Comparison of ENCODE assay signal across 30 cellular contexts in genomic region chr13:43373400-43373799, GRCh38.
"Had no signal": no experiment of that assay in that cellular context is flagged by ENCODE, and none has a peak within 500 bp of the region (broad histone marks: within the 10 kb centered on the region; RNA-seq: fewer than 3 reads in every experiment).

No MANE protein-coding gene starts in this region.

- DNase-seq: activated B cell treated with CpG ODN at 0.5 μM for 24 hours; activated CD4-positive, alpha-beta T cell treated with anti-CD3 and anti-CD28 coated beads for 48 hours; activated CD4-positive, alpha-beta T cell treated with anti-CD3 and anti-CD28 coated beads, Interleukin-2, amount 50 U/mL, for 1 hour; activated CD4-positive, alpha-beta T cell treated with anti-CD3 and anti-CD28 coated beads, Interleukin-2, amount 50 U/mL, for 48 hours; activated CD8-positive, alpha-beta memory T cell treated with anti-CD3 and anti-CD28 coated beads for 24 hours; activated CD8-positive, alpha-beta T cell treated with anti-CD3 and anti-CD28 coated beads for 36 hours; activated effector memory CD4-positive, alpha-beta T cell treated with Interleukin-2 at 50 U/mL for 16 hours; activated gamma-delta T cell treated with Interleukin-2 at 50 U/mL for 16 hours; activated naive CD4-positive, alpha-beta T cell treated with anti-CD3 and anti-CD28 coated beads, Interleukin-2, amount 50 U/mL, for 16 hours; activated naive CD4-positive, alpha-beta T cell treated with Interleukin-2 at 50 U/mL for 16 hours; activated T-cell treated with anti-CD3 and anti-CD28 coated beads, Interleukin-2, amount 50 U/mL, for 4 hours; amniotic stem cell; anterior cingulate cortex; caudate nucleus; cortex of kidney; dermis blood vessel endothelial cell; effector CD4-positive, alpha-beta T cell; effector memory CD8-positive, alpha-beta T cell; erythroblast; esophagus squamous epithelium; foreskin melanocyte; heart right ventricle; T-helper 17 cell; T1000; WERI-Rb-1 had no signal

- H3K4me1 ChIP-seq: esophagus squamous epithelium had no signal

- H3K4me1 Mint-ChIP-seq: activated B cell treated with CpG ODN at 0.5 μM for 24 hours had no signal

- H3K27ac ChIP-seq: esophagus squamous epithelium, WERI-Rb-1 had no signal

- H3K4me3 Mint-ChIP-seq: activated B cell treated with CpG ODN at 0.5 μM for 24 hours; activated CD8-positive, alpha-beta T cell treated with anti-CD3 and anti-CD28 coated beads for 36 hours; activated naive CD8-positive, alpha-beta T cell; activated T-cell treated with anti-CD3 and anti-CD28 coated beads, Interleukin-2, amount 50 U/mL, for 4 hours; activated T-helper 17 cell treated with anti-CD3 and anti-CD28 coated beads, Interleukin-2, amount 50 U/mL, for 72 hours; effector memory CD8-positive, alpha-beta T cell; T-helper 17 cell; T-helper 2 cell treated with Interferon-gamma antibody and Interleukin-4, amounts not matched to agents 5 μg/mL and 100 μg/mL, for 36 hours had no signal

- H3K27ac Mint-ChIP-seq: activated B cell treated with CpG ODN at 0.5 μM for 24 hours; activated CD8-positive, alpha-beta T cell treated with anti-CD3 and anti-CD28 coated beads for 36 hours; activated naive CD8-positive, alpha-beta T cell; activated T-helper 17 cell treated with anti-CD3 and anti-CD28 coated beads, Interleukin-2, amount 50 U/mL, for 72 hours; effector memory CD8-positive, alpha-beta T cell; T-helper 2 cell treated with Interferon-gamma antibody and Interleukin-4, amounts not matched to agents 5 μg/mL and 100 μg/mL, for 36 hours had no signal

- ATAC-seq: activated CD4-positive, CD25-positive, alpha-beta regulatory T cell treated with anti-CD3 and anti-CD28 coated beads, Interleukin-2, amount 50 U/mL, for 24 hours; activated CD8-positive, alpha-beta T cell treated with anti-CD3 and anti-CD28 coated beads for 36 hours; activated T-cell treated with anti-CD3 and anti-CD28 coated beads, Interleukin-2, amount 50 U/mL, for 4 hours; activated T-helper 17 cell treated with anti-CD3 and anti-CD28 coated beads, Interleukin-2, amount 50 U/mL, for 72 hours; effector memory CD8-positive, alpha-beta T cell; gastroesophageal sphincter; heart right ventricle; T-helper 17 cell had no signal

- H3K9me3 ChIP-seq: esophagus squamous epithelium, gastroesophageal sphincter, heart right ventricle had no signal

- H3K27me3 ChIP-seq: esophagus squamous epithelium, gastroesophageal sphincter had no signal

- H3K36me3 ChIP-seq: esophagus squamous epithelium, gastroesophageal sphincter, heart right ventricle, WERI-Rb-1 had no signal

- H3K4me3 ChIP-seq: esophagus squamous epithelium, gastroesophageal sphincter, heart right ventricle had no signal

- H3K9me3 Mint-ChIP-seq: activated CD8-positive, alpha-beta T cell treated with anti-CD3 and anti-CD28 coated beads for 36 hours; activated T-cell treated with anti-CD3 and anti-CD28 coated beads, Interleukin-2, amount 50 U/mL, for 4 hours; effector memory CD8-positive, alpha-beta T cell; T-helper 2 cell treated with Interferon-gamma antibody and Interleukin-4, amounts not matched to agents 5 μg/mL and 100 μg/mL, for 36 hours had no signal
